31 cellular contexts compared by ENCODE assay signal in genomic region chr16:23702951-23703350, GRCh38. TPM values are rescaled to one million over a fixed set of nuclear protein-coding genes. Genes with fewer than 3 reads are reported as not detected.
"Had no signal": no experiment of that assay in that cellular context is flagged by ENCODE, and none has a peak within 500 bp of the region (broad histone marks: within the 10 kb centered on the region; RNA-seq: fewer than 3 reads in every experiment).

No MANE protein-coding gene starts in this region.

- DNase-seq: stimulated activated CD4-positive, alpha-beta T cell treated with anti-CD3 and anti-CD28 coated beads, Interleukin-2, amount 100 ng/mL, for 48 hours; stimulated activated CD4-positive, alpha-beta T cell treated with anti-CD3 and anti-CD28 coated beads, Interleukin-4, amount 100 ng/mL, for 1 hour; stimulated activated CD4-positive, alpha-beta T cell treated with anti-CD3 and anti-CD28 coated beads, Interleukin-4, amount 100 ng/mL, for 24 hours; stimulated activated CD4-positive, alpha-beta T cell treated with anti-CD3 and anti-CD28 coated beads, Interleukin-4, amount 100 ng/mL, for 4 hours; stimulated activated CD8-positive, alpha-beta memory T cell treated with anti-CD3 and anti-CD28 coated beads, Interleukin-4, amount 100 ng/mL, for 48 hours; stimulated activated naive B cell treated with anti-CD40 and anti-IgM and Interleukin-4, amounts not matched to agents 10 μg/mL and 1 μg/mL and 100 μg/mL, for 72 hours; stimulated activated naive CD4-positive, alpha-beta T cell; stimulated activated naive CD4-positive, alpha-beta T cell treated with Interleukin-2 at 50 U/mL for 16 hours; stimulated activated naive CD8-positive, alpha-beta T cell treated with anti-CD3 and anti-CD28 coated beads, Interleukin-15, amount 100 ng/mL, for 72 hours; stimulated activated naive CD8-positive, alpha-beta T cell treated with anti-CD3 and anti-CD28 coated beads, Interleukin-15, Interleukin-2, amounts not matched to agents 100 U/mL and 50 U/mL, for 24 hours; stomach; substantia nigra; testis; thyroid gland; tibial artery; transverse colon; trophoblast cell; upper lobe of left lung; upper lobe of right lung; uterus had no signal

- H3K27ac Mint-ChIP-seq: stimulated activated effector memory CD8-positive, alpha-beta T cell treated with anti-CD3 and anti-CD28 coated beads, Interleukin-12 subunit alpha, Interleukin-12 subunit beta, amount 100 ng/mL, for 72 hours; stimulated activated memory B cell treated with anti-CD40 and anti-IgM and Interleukin-4, amounts not matched to agents 10 μg/mL and 1 μg/mL and 100 μg/mL, for 72 hours; stimulated activated naive B cell treated with anti-CD40 and anti-IgM and Interleukin-4, amounts not matched to agents 10 μg/mL and 1 μg/mL and 100 μg/mL, for 72 hours; stimulated activated naive CD8-positive, alpha-beta T cell treated with anti-CD3 and anti-CD28 coated beads, Interleukin-15, amount 100 ng/mL, for 72 hours; stimulated activated naive CD8-positive, alpha-beta T cell treated with anti-CD3 and anti-CD28 coated beads, Interleukin-15, Interleukin-2, amounts not matched to agents 100 ng/mL and 50 ng/mL, for 24 hours; type B pancreatic cell had no signal

- H3K4me1 ChIP-seq: suprapubic skin, testis, thyroid gland, tibial artery, tibial nerve, upper lobe of left lung, upper lobe of right lung, uterus, vagina had no signal

- H3K9me3 ChIP-seq: suprapubic skin, testis, thoracic aorta, thyroid gland, tibial artery, transverse colon, upper lobe of right lung, uterus, vagina had no signal

- ATAC-seq: stimulated activated effector memory CD8-positive, alpha-beta T cell treated with anti-CD3 and anti-CD28 coated beads, Interleukin-12 subunit alpha, Interleukin-12 subunit beta, amount 100 ng/mL, for 72 hours; stimulated activated memory B cell treated with anti-CD40 and anti-IgM and Interleukin-4, amounts not matched to agents 10 μg/mL and 1 μg/mL and 100 μg/mL, for 72 hours; stimulated activated naive B cell treated with anti-CD40 and anti-IgM and Interleukin-4, amounts not matched to agents 10 μg/mL and 1 μg/mL and 100 μg/mL, for 72 hours; stimulated activated naive CD8-positive, alpha-beta T cell treated with anti-CD3 and anti-CD28 coated beads, Interleukin-15, amount 100 ng/mL, for 72 hours; stimulated activated naive CD8-positive, alpha-beta T cell treated with anti-CD3 and anti-CD28 coated beads, Interleukin-15, Interleukin-2, amounts not matched to agents 100 U/mL and 50 U/mL, for 24 hours; upper lobe of right lung had no signal

- H3K36me3 ChIP-seq: suprapubic skin, thoracic aorta, thyroid gland, tibial artery, tibial nerve, upper lobe of left lung, upper lobe of right lung, uterus, vagina had no signal

- H3K27ac ChIP-seq: stomach, suprapubic skin, testis, thoracic aorta, thyroid gland, tibial artery, tibial nerve, transverse colon, upper lobe of left lung, upper lobe of right lung, uterus, vagina had no signal

- H3K4me3 Mint-ChIP-seq: stimulated activated effector memory CD8-positive, alpha-beta T cell treated with anti-CD3 and anti-CD28 coated beads, Interleukin-12 subunit alpha, Interleukin-12 subunit beta, amount 100 ng/mL, for 72 hours; stimulated activated memory B cell treated with anti-CD40 and anti-IgM and Interleukin-4, amounts not matched to agents 10 μg/mL and 1 μg/mL and 100 μg/mL, for 72 hours; stimulated activated naive B cell treated with anti-CD40 and anti-IgM and Interleukin-4, amounts not matched to agents 10 μg/mL and 1 μg/mL and 100 μg/mL, for 72 hours; stimulated activated naive CD8-positive, alpha-beta T cell treated with anti-CD3 and anti-CD28 coated beads, Interleukin-15, amount 100 ng/mL, for 72 hours; stimulated activated naive CD8-positive, alpha-beta T cell treated with anti-CD3 and anti-CD28 coated beads, Interleukin-15, Interleukin-2, amounts not matched to agents 100 ng/mL and 50 ng/mL, for 24 hours; type B pancreatic cell had no signal

- H3K4me1 Mint-ChIP-seq: stimulated activated naive CD8-positive, alpha-beta T cell treated with anti-CD3 and anti-CD28 coated beads, Interleukin-15, amount 100 ng/mL, for 72 hours had no signal

- H3K36me3 Mint-ChIP-seq: stimulated activated effector memory CD8-positive, alpha-beta T cell treated with anti-CD3 and anti-CD28 coated beads, Interleukin-12 subunit alpha, Interleukin-12 subunit beta, amount 100 ng/mL, for 72 hours; type B pancreatic cell had no signal

- FAIRE-seq: urothelium cell line had no signal

- H3K27me3 ChIP-seq: testis, thyroid gland, tibial nerve, transverse colon, upper lobe of left lung, upper lobe of right lung, uterus, vagina had no signal

- H3K4me3 ChIP-seq: stomach, suprapubic skin, testis, thoracic aorta, thyroid gland, tibial artery, tibial nerve, transverse colon, upper lobe of left lung, upper lobe of right lung, uterus, vagina had no signal

RNA-seq across cellular contexts. Expression of gene ERN2, which starts 10.1 kb away (rescaled TPM):
- total RNA-seq: subcutaneous adipose tissue, temporal lobe, thyroid gland, tibial nerve, vagina had no signal

RNA-seq across cellular contexts. Expression of gene CHP2, which starts 51.9 kb away (rescaled TPM):
- total RNA-seq: subcutaneous adipose tissue, thoracic aorta, thyroid gland, upper lobe of right lung had no signal
